ENCODE assay signal across 8 cellular contexts in the genomic region with DNA sequence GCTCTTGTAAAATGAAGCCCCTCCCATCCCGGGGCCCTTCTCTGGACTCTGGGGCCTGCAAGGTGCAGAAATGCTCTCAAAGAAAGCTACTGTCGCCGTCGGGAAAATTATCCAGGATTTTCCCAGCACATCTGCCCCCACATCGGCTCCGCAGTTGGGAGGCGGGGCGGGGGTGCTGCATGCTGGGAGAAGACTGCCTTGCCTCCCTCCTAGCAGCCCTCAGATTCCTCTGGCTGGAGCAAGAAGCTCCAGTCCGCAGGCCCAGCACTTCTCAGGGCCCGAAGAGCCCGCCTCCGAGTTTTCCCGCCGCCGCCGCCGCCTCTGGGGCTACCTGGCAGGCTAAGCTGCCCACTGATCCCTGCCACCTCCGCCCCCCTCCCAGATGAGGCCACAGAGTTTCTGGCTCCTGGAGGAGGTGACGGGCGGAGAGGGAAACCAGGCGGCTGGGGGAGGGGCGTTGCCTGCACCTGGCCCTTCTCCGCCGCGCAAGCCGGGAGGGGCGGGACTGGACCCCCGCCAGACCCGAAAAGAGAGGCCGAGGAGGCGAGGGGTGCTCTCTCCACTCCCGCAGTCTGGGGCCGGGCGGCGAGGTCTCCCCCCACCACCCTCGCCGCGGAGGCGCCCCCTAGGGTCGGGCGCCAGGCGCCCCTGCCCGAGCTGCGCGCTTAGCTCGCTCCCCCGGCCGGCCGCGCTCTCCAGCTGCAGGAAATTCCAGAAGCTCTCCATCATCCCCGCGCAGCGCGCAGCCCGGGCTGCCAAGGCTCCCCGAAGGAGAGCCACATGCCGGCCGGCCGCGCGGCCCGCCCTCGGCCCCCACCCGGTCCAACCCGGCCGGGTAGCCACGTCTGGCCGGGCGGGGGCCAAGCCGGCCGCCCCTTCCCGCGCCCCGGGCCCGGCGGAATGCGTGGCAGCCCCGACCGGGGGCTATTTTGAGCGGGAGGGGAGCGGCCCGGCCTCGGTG. TPM values are rescaled to one million over a fixed set of nuclear protein-coding genes. Genes with fewer than 3 reads are reported as not detected.
A peak's percentile ranks its signal among the peaks of the same experiment; 100 is the strongest.
DNase-seq lines count a peak whose midpoint lies in the region; ATAC-seq and TF ChIP-seq lines count a peak whose summit lies in the region.

No MANE protein-coding gene starts in this region.

- peak overlapping the region; percentile 72 for H3K4ac ChIP-seq in trophoblast cell (ENCODE audit: low read depth, low read length)

- H3K36me3 ChIP-seq in WERI-Rb-1, result no peaks in the 10 kb centered on the region
- peaks cover 0 to 2% of the 10 kb centered on the region in 2 experiments for H3K36me3 ChIP-seq in trophoblast cell (ENCODE audit: control insufficient read depth in 1 of 2, insufficient read depth in 2 of 2, low read length in 2 of 2)

- peaks cover 55% of the 10 kb centered on the region for H3K79me1 ChIP-seq in trophoblast cell (ENCODE audit: low read length)

- H3K14ac ChIP-seq in trophoblast cell (ENCODE audit: low read length), result peak overlapping the region; percentile 45

- peaks cover 4% of the 10 kb centered on the region for H3K36me3 Mint-ChIP-seq in activated T-cell treated with anti-CD3 and anti-CD28 coated beads, Interleukin-2, amount 50 U/mL, for 4 hours (ENCODE audit: insufficient read depth)
- no peaks in the 10 kb centered on the region for H3K36me3 Mint-ChIP-seq in activated T-cell treated with anti-CD3 and anti-CD28 coated beads, Interleukin-2, amount 50 U/mL, for 24 hours (ENCODE audit: low read depth)
- H3K36me3 Mint-ChIP-seq in immature natural killer cell, result no peaks in the 10 kb centered on the region

- H3K27ac Mint-ChIP-seq in activated T-cell treated with anti-CD3 and anti-CD28 coated beads, Interleukin-2, amount 50 U/mL, for 24 hours, result no peak overlapping the region
- H3K27ac Mint-ChIP-seq in immature natural killer cell, result peak overlapping the region in 1 of 6 donors; percentile 27

- peak overlapping the region; percentile 27 for H2AK5ac ChIP-seq in trophoblast cell (ENCODE audit: low read length)

- H3K9me3 ChIP-seq in WERI-Rb-1 (ENCODE audit: severe bottlenecking) (no peaks in the 10 kb centered on the region), trophoblast cell (ENCODE audit: insufficient read depth, low read depth, low read length) (no peaks in the 10 kb centered on the region)

- H3K4me3 ChIP-seq in WERI-Rb-1 (ENCODE audit: low read depth, low read length) (peak overlapping the region; percentile 9), trophoblast cell (ENCODE audit: low read depth, low read length) (no peak overlapping the region)

- no peak overlapping the region for H3K23ac ChIP-seq in trophoblast cell (ENCODE audit: low read length)

- H3K27me3 Mint-ChIP-seq in activated T-cell treated with anti-CD3 and anti-CD28 coated beads, Interleukin-2, amount 50 U/mL, for 4 hours (ENCODE audit: low read depth), result peaks cover 1% of the 10 kb centered on the region
- peaks cover 11% of the 10 kb centered on the region for H3K27me3 Mint-ChIP-seq in activated T-cell treated with anti-CD3 and anti-CD28 coated beads, Interleukin-2, amount 50 U/mL, for 24 hours
- peaks cover 3 to 5% (median 4%) of the 10 kb centered on the region in 3 donors for H3K27me3 Mint-ChIP-seq in immature natural killer cell (ENCODE audit: low read depth in 3 of 3)

- intact Hi-C loops in Right ventricle myocardium superior (cut with DNase I), result no loop called here

- peak overlapping the region; percentile 92 for H2BK5ac ChIP-seq in trophoblast cell (ENCODE audit: low read depth, low read length, poor library complexity)

- DNase-seq in activated T-cell treated with anti-CD3 and anti-CD28 coated beads, Interleukin-2, amount 50 U/mL, for 4 hours, result no peak
- DNase-seq in activated T-cell treated with anti-CD3 and anti-CD28 coated beads, Interleukin-2, amount 50 U/mL, for 24 hours, result no peak
- DNase-seq in WERI-Rb-1 (peak; percentile 91), Right ventricle myocardium superior (peak; percentile 87), trophoblast cell (peak; percentile 71 to 84), immature natural killer cell (no peak), LoVo (ENCODE audit: low spot score) (no peak)

- H3K4me3 Mint-ChIP-seq in activated T-cell treated with anti-CD3 and anti-CD28 coated beads, Interleukin-2, amount 50 U/mL, for 4 hours, result no peak overlapping the region
- H3K4me3 Mint-ChIP-seq in activated T-cell treated with anti-CD3 and anti-CD28 coated beads, Interleukin-2, amount 50 U/mL, for 24 hours, result no peak overlapping the region
- no peak overlapping the region for H3K4me3 Mint-ChIP-seq in immature natural killer cell

- peaks cover 59 to 61% of the 10 kb centered on the region in 2 experiments for H3K4me1 ChIP-seq in trophoblast cell (ENCODE audit: control insufficient read depth in 1 of 2, insufficient read depth in 2 of 2, low read length in 2 of 2)

- peak overlapping the region; percentile 83 for H3K27ac ChIP-seq in WERI-Rb-1
- peak overlapping the region; percentile 99 for H3K27ac ChIP-seq in trophoblast cell (ENCODE audit: low read depth, low read length)

- no CpG with 5 or more reads among the region's 83 CpGs for WGBS in trophoblast cell (ENCODE audit: extremely low coverage, insufficient coverage, insufficient read length)

- H2BK12ac ChIP-seq in trophoblast cell (ENCODE audit: low read length), result peak overlapping the region; percentile 46

- H3K27me3 ChIP-seq in WERI-Rb-1 (ENCODE audit: insufficient read depth, low read depth, severe bottlenecking) (no peaks in the 10 kb centered on the region), trophoblast cell (ENCODE audit: insufficient read depth, low read length) (no peaks in the 10 kb centered on the region)

- H3K9ac ChIP-seq in trophoblast cell (ENCODE audit: low read length), result no peak overlapping the region

- peaks cover 30% of the 10 kb centered on the region for H3K4me1 Mint-ChIP-seq in activated T-cell treated with anti-CD3 and anti-CD28 coated beads, Interleukin-2, amount 50 U/mL, for 4 hours (ENCODE audit: low read depth)
- peaks cover 21% of the 10 kb centered on the region for H3K4me1 Mint-ChIP-seq in activated T-cell treated with anti-CD3 and anti-CD28 coated beads, Interleukin-2, amount 50 U/mL, for 24 hours (ENCODE audit: low read depth)
- H3K4me1 Mint-ChIP-seq in immature natural killer cell, result peaks cover 46 to 63% of the 10 kb centered on the region in 2 donors

- peak overlapping the region; percentile 44 for H4K8ac ChIP-seq in trophoblast cell (ENCODE audit: low read depth, low read length)

- peak overlapping the region; percentile 73 for H2BK120ac ChIP-seq in trophoblast cell (ENCODE audit: insufficient read depth, low read length, poor library complexity)

- peak overlapping the region; percentile 36 for H3K18ac ChIP-seq in trophoblast cell (ENCODE audit: low read length)

- H4K91ac ChIP-seq in trophoblast cell (ENCODE audit: low read depth, low read length), result peak overlapping the region; percentile 40

- H2AFZ ChIP-seq in trophoblast cell (ENCODE audit: insufficient read depth, low read length, poor library complexity), result peak overlapping the region; percentile 31

- H3K9me3 Mint-ChIP-seq in activated T-cell treated with anti-CD3 and anti-CD28 coated beads, Interleukin-2, amount 50 U/mL, for 4 hours, result no peaks in the 10 kb centered on the region
- no peaks in the 10 kb centered on the region for H3K9me3 Mint-ChIP-seq in activated T-cell treated with anti-CD3 and anti-CD28 coated beads, Interleukin-2, amount 50 U/mL, for 24 hours
- H3K9me3 Mint-ChIP-seq in immature natural killer cell, result no peaks in the 10 kb centered on the region

- H3K4me2 ChIP-seq in trophoblast cell (ENCODE audit: low read length), result peak overlapping the region; percentile 69

- ATAC-seq in activated T-cell treated with anti-CD3 and anti-CD28 coated beads, Interleukin-2, amount 50 U/mL, for 4 hours, result peak; percentile 36 to 52
- ATAC-seq in Right ventricle myocardium superior (ENCODE audit: poor library complexity) (peak; percentile 68), GM21619 (IDR thresholded peaks at IDR 0.05; ENCODE audit: unreplicated experiment) (no peak)

- TF ChIP-seq CTCF in WERI-Rb-1 (IDR thresholded peaks at IDR 0.05; ENCODE audit: low read depth, low read length), result 0 out of 2 replicates have a peak, but pooled peaks have one; percentile 27

- peak overlapping the region; percentile 62 for H4K12ac ChIP-seq in trophoblast cell (ENCODE audit: low read depth, low read length)

- H3K79me2 ChIP-seq in trophoblast cell (ENCODE audit: control insufficient read depth, insufficient read depth, low read length, poor library complexity), result peaks cover 30% of the 10 kb centered on the region

RNA-seq across cellular contexts. Expression of a gene that starts 28.8 kb away (rescaled TPM):
- 1 to 10 TPM; 7.6 to 9.4 (median 8.6) TPM for total RNA-seq in activated T-cell treated with anti-CD3 and anti-CD28 coated beads, Interleukin-2, amount 50 U/mL, for 4 hours
- total RNA-seq in Right ventricle myocardium superior, result 47.4 TPM
- 37.4 and 37.5 TPM in 2 replicates for polyA plus RNA-seq in trophoblast cell (2013)
- polyA plus RNA-seq in immature natural killer cell, result 1 to 10 TPM in 2 of 3 donors, not detected in 1; 1.2 to 6.3 TPM

RNA-seq across cellular contexts. Expression of a gene that starts 59.8 kb away (rescaled TPM):
- under 1 TPM; 0.08 to 0.65 (median 0.61) TPM for total RNA-seq in activated T-cell treated with anti-CD3 and anti-CD28 coated beads, Interleukin-2, amount 50 U/mL, for 4 hours
- total RNA-seq in Right ventricle myocardium superior, result 3.7 TPM
- polyA plus RNA-seq in trophoblast cell (2013), result 0.04 TPM in 1 of 2 replicates, not detected in the other
- 100 to 1,000 TPM; 350 to 654 (median 572) TPM for polyA plus RNA-seq in immature natural killer cell

Comparison
In these comparisons a context has a peak if more than half of its experiments do, and no peak if none do; other contexts are left out.
1. DNase-seq: peak in WERI-Rb-1 (single experiment), Right ventricle myocardium superior (single experiment) and trophoblast cell (2 of 2); none in activated T-cell treated with anti-CD3 and anti-CD28 coated beads, Interleukin-2, amount 50 U/mL, for 4 hours (single experiment), activated T-cell treated with anti-CD3 and anti-CD28 coated beads, Interleukin-2, amount 50 U/mL, for 24 hours (single experiment), immature natural killer cell (0 of 3) and LoVo (single experiment).